In the genomic region with DNA sequence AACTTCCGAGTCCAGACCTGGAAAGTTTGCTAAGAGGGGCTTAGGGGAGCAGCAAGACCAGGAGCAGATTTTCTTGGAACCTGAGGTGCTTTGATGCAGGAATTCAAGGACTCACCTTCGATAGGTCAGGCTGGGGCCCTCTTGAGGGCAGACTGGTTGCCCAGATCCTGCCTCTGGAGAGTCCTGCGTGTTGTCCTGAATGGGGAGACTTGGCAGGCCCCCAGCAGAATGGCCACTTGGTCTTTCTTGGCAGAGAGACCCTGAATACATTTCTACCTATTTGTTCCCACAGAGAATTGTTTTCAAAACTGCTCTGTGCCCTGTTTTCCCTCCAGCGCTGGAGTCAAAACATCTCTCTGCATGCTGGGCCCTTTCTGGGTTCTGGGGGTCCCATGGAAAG, we compare ENCODE assay signal across 12 cellular contexts. TPM values are rescaled to one million over a fixed set of nuclear protein-coding genes. Genes with fewer than 3 reads are reported as not detected.
DNase-seq lines count a peak whose midpoint lies in the region; ATAC-seq and TF ChIP-seq lines count a peak whose summit lies in the region.
"Had no signal": no experiment of that assay in that cellular context is flagged by ENCODE, and none has a peak within 500 bp of the region (broad histone marks: within the 10 kb centered on the region; RNA-seq: fewer than 3 reads in every experiment).

No MANE protein-coding gene starts in this region.

- H3K27ac ChIP-seq in CD8-positive, alpha-beta memory T cell (ENCODE audit: low read depth, low read length) = no peak overlapping the region
- no peak overlapping the region for H3K27ac ChIP-seq in OCI-LY3 (ENCODE audit: low read length)
- peak overlapping the region in 6 of 8 donors; percentile 15 to 100 (median 98) for H3K27ac ChIP-seq in spleen

- peaks cover 63% of the 10 kb centered on the region for H4K20me1 ChIP-seq in OCI-LY3 (ENCODE audit: insufficient read depth, low read length)

- intact Hi-C loops in spleen (cut with DNase I; ENCODE audit: low total_unique reads) = loop anchor here (10.0 kb wide), 1 partner anchor 64 kb away; no protein-coding TSS in a partner anchor

- H3K9me3 ChIP-seq in CD8-positive, alpha-beta memory T cell (ENCODE audit: low read length) = no peaks in the 10 kb centered on the region
- H3K9me3 ChIP-seq in OCI-LY3 (ENCODE audit: insufficient read depth, low read length) (no peaks in the 10 kb centered on the region), spleen (no peaks in the 10 kb centered on the region)

- no peak for ATAC-seq in HG03175 (IDR thresholded peaks at IDR 0.05; ENCODE audit: unreplicated experiment)

- no peak for DNase-seq in CD8-positive, alpha-beta memory T cell
- DNase-seq in endothelial cell (ENCODE audit: low spot score) (no peak), spleen (peak; percentile 64), HUDEP-2 (lab: John Stamatoyannopoulos, UW; ENCODE audit: unreplicated experiment in 76 of 76) (no peak), cerebellum (ENCODE audit: low spot score) (no peak)
- DNase-seq: COR-L47; effector CD8-positive, alpha-beta T cell; KG1; mesendoderm; RPMI8226 had no signal

- no peak overlapping the region for H3K9ac ChIP-seq in OCI-LY3 (ENCODE audit: low read length)

- H3K36me3 Mint-ChIP-seq in CD8-positive, alpha-beta memory T cell = peaks cover 0 to 50% (median 6%) of the 10 kb centered on the region in 3 donors
- no peaks in the 10 kb centered on the region for H3K36me3 Mint-ChIP-seq in endothelial cell (ENCODE audit: low read depth, unreplicated experiment)

- TF ChIP-seq POLR2A in spleen (IDR thresholded peaks at IDR 0.05) = no peak

- H3K9me3 Mint-ChIP-seq in CD8-positive, alpha-beta memory T cell = no peaks in the 10 kb centered on the region
- no peaks in the 10 kb centered on the region for H3K9me3 Mint-ChIP-seq in endothelial cell (ENCODE audit: unreplicated experiment)

- CTCF ChIA-PET in CD8-positive, alpha-beta memory T cell (lab: Charles Lee) = interaction anchor here (1.2 to 3.8 kb wide), 4 partner anchors 14 to 152 kb away, joined by 3 to 28 read pairs (median 5); no protein-coding TSS in a partner anchor

- H3K4me1 ChIP-seq in CD8-positive, alpha-beta memory T cell (ENCODE audit: insufficient read depth, low read length) = peaks cover 68% of the 10 kb centered on the region
- peaks cover 34% of the 10 kb centered on the region for H3K4me1 ChIP-seq in OCI-LY3 (ENCODE audit: low read length)
- peaks cover 13 to 73% (median 71%) of the 10 kb centered on the region in 6 donors for H3K4me1 ChIP-seq in spleen

- no peaks in the 10 kb centered on the region for H3K27me3 Mint-ChIP-seq in CD8-positive, alpha-beta memory T cell
- H3K27me3 Mint-ChIP-seq in endothelial cell (ENCODE audit: unreplicated experiment) = peaks cover 11% of the 10 kb centered on the region

- H3K4me1 Mint-ChIP-seq in CD8-positive, alpha-beta memory T cell = peaks cover 66 to 74% (median 69%) of the 10 kb centered on the region in 3 donors
- peaks cover 27% of the 10 kb centered on the region for H3K4me1 Mint-ChIP-seq in endothelial cell (ENCODE audit: unreplicated experiment)

- H3K36me3 ChIP-seq in CD8-positive, alpha-beta memory T cell (ENCODE audit: insufficient read depth, low read length) = no peaks in the 10 kb centered on the region
- H3K36me3 ChIP-seq in OCI-LY3 (replicated peaks; ENCODE audit: low read depth, low read length) (peaks cover 29% of the 10 kb centered on the region), spleen (peaks cover 0 to 19% (median 0%) of the 10 kb centered on the region in 6 donors)

- 72 to 85% (median 75%) methylated on average over 4 of the region's 4 CpGs for WGBS in spleen, 5 donors

- H3K27me3 ChIP-seq in CD8-positive, alpha-beta memory T cell (ENCODE audit: insufficient read depth, low read length, poor library complexity, severe bottlenecking) = no peaks in the 10 kb centered on the region
- H3K27me3 ChIP-seq in OCI-LY3 (ENCODE audit: low read depth, low read length) = no peaks in the 10 kb centered on the region
- H3K27me3 ChIP-seq in spleen (replicated peaks in 1 of 7) = no peaks in the 10 kb centered on the region

- H3K4me3 ChIP-seq in CD8-positive, alpha-beta memory T cell (ENCODE audit: low read length) = peak overlapping the region; percentile 44
- H3K4me3 ChIP-seq in OCI-LY3 (ENCODE audit: low read length) = no peak overlapping the region
- H3K4me3 ChIP-seq in spleen = peak overlapping the region in 3 of 8 donors; percentile 0 to 82 (median 4)

- H3K27ac Mint-ChIP-seq in CD8-positive, alpha-beta memory T cell = peak overlapping the region; percentile 81 to 99 (median 96)
- H3K27ac Mint-ChIP-seq in endothelial cell (ENCODE audit: unreplicated experiment) = no peak overlapping the region

- TF ChIP-seq CTCF in OCI-LY3 (IDR thresholded peaks at IDR 0.05; ENCODE audit: low read depth, low read length) = no peak
- TF ChIP-seq CTCF in endothelial cell (IDR thresholded peaks at IDR 0.05; ENCODE audit: unreplicated experiment) = no peak
- TF ChIP-seq CTCF in spleen (IDR thresholded peaks at IDR 0.05 in 8 of 11, conservative IDR thresholded peaks at IDR 0.05 in 3 of 11) = no peak

- peaks cover 85% of the 10 kb centered on the region for H3K79me2 ChIP-seq in OCI-LY3 (ENCODE audit: low read length)

- H2AFZ ChIP-seq in OCI-LY3 (ENCODE audit: low read depth, low read length) = no peak overlapping the region

- POLR2A ChIA-PET in CD8-positive, alpha-beta memory T cell (lab: Charles Lee) = interaction anchor here (1.0 kb wide), 3 partner anchors 12 to 35 kb away, joined by 3 to 6 read pairs (median 4); no protein-coding TSS in a partner anchor

- H3K4me3 Mint-ChIP-seq in CD8-positive, alpha-beta memory T cell = peak overlapping the region; percentile 93 to 99 (median 97)
- peak overlapping the region; percentile 79 for H3K4me3 Mint-ChIP-seq in endothelial cell (ENCODE audit: unreplicated experiment)

- 0 out of 2 replicates have a peak overlapping the region, but pooled peaks have one; percentile 80 for H3K4me2 ChIP-seq in OCI-LY3 (ENCODE audit: low read length)

RNA-seq across cellular contexts. Expression of gene KLF13, which starts 4.2 kb away (rescaled TPM):
- total RNA-seq in CD8-positive, alpha-beta memory T cell = 100 to 1,000 TPM; 145 to 147 TPM
- polyA plus RNA-seq in CD8-positive, alpha-beta memory T cell = 109 TPM
- total RNA-seq in endothelial cell (ENCODE audit: unreplicated experiment) (45.1 TPM), spleen (100 to 1,000 TPM in 1 of 7 donors, 10 to 100 TPM in 6; 71.6 to 111 (median 85.8) TPM), cerebellum (28.9 TPM)
- polyA plus RNA-seq in spleen = 10 to 100 TPM; 21.8 to 43.3 (median 43.1) TPM

Comparison
In these comparisons a context has a peak if more than half of its experiments do, and no peak if none do; other contexts are left out.
1. H3K27ac ChIP-seq: peak in spleen (6 of 8); none in CD8-positive, alpha-beta memory T cell (single experiment) and OCI-LY3 (single experiment).